ENCODE assay signal across 1 cellular context in genomic region chr2:55618649-55619055, GRCh38.
TF ChIP-seq lines count a peak whose summit lies in the region.

No MANE protein-coding gene starts in this region.

TF ChIP-seq in HepG2, 621 proteins besides CTCF, POLR2A, EP300 and RAD21 (continued from another document):
- no peak for TF ChIP-seq ZNF512B (CRISPR knock-in tag; IDR thresholded peaks at IDR 0.05; ENCODE audit: borderline replicate concordance)
- no peak for TF ChIP-seq STAG1 (CRISPR knock-in tag; IDR thresholded peaks at IDR 0.05)
- peak; percentile 64; the same call in 1 of the 2 replicates for TF ChIP-seq SALL1 (CRISPR knock-in tag; IDR thresholded peaks at IDR 0.05)
- TF ChIP-seq E2F2 (CRISPR knock-in tag; IDR thresholded peaks at IDR 0.05; ENCODE audit: borderline replicate concordance): no peak
- no peak for TF ChIP-seq NRL (CRISPR knock-in tag; IDR thresholded peaks at IDR 0.05; ENCODE audit: borderline replicate concordance)
- no peak; the same call in 1 of the 2 replicates for TF ChIP-seq ZMYM3 (CRISPR knock-in tag; IDR thresholded peaks at IDR 0.05)
- peak; percentile 82 for TF ChIP-seq TGIF2 (CRISPR knock-in tag; IDR thresholded peaks at IDR 0.05)
- 0 out of 2 replicates have a peak, but pooled peaks have one; percentile 52 for TF ChIP-seq RXRA (CRISPR knock-in tag; IDR thresholded peaks at IDR 0.05)
- TF ChIP-seq FOXP1 (IDR thresholded peaks at IDR 0.05): no peak
- TF ChIP-seq FOXP1 (CRISPR knock-in tag; IDR thresholded peaks at IDR 0.05): no peak
- TF ChIP-seq ZSCAN12 (CRISPR knock-in tag; IDR thresholded peaks at IDR 0.05): 0 out of 2 replicates have a peak, but pooled peaks have one; percentile 27
- TF ChIP-seq ETS1 (CRISPR knock-in tag; IDR thresholded peaks at IDR 0.05): no peak
- TF ChIP-seq IRF1 (CRISPR knock-in tag; IDR thresholded peaks at IDR 0.05; ENCODE audit: low read depth): no peak
- peak; percentile 57; the same call in 1 of the 2 replicates for TF ChIP-seq NFKB2 (CRISPR knock-in tag; IDR thresholded peaks at IDR 0.05; ENCODE audit: borderline replicate concordance)
- no peak for TF ChIP-seq ISX (CRISPR knock-in tag; conservative IDR thresholded peaks at IDR 0.05)
- no peak for TF ChIP-seq SMC3 (IDR thresholded peaks at IDR 0.05; ENCODE audit: low read length)
